In the genomic region with DNA sequence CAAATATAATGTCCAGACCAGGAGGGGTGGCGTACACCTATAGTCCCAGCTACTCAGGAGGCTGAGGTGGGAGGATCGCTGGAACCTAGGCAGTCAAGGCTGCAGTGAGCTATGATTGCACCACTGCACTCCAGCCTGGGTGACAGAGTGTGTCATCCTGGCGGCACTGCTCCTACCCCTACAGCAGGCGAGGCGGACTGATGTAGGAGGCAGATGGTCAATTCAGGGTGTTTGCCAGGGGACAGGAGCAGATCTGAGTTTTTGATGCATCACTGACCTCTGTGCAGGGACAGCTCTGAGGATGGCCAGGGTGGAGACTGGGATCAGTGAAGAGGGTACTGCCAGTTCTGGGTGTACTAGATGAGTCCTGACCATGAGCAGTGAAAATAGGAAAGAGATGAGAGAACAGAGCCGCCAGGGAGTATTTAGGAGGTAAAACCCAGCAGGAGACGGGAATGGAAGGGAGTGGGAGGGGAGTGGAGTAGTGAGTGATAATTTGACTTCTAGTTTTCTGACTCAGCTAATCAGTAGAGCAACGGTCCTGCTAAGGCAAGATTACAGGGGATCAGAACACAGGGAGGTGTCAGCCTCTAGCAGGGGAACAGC, we compare ENCODE assay signal across 8 cellular contexts.
DNase-seq lines count a peak whose midpoint lies in the region; ATAC-seq and TF ChIP-seq lines count a peak whose summit lies in the region.

No MANE protein-coding gene starts in this region.

- H3K36me3 Mint-ChIP-seq in activated CD4-positive, alpha-beta T cell treated with anti-CD3 and anti-CD28 coated beads, Interleukin-2, amount 10 ng/mL, durations not matched to agents 7 days and 5 days (ENCODE audit: low read depth) = no peaks in the 10 kb centered on the region

- H3K4me1 ChIP-seq in HEK293 (ENCODE audit: control insufficient read depth, insufficient read depth, low read length) (peaks cover 5% of the 10 kb centered on the region), mucosa of descending colon (ENCODE audit: low read depth) (no peaks in the 10 kb centered on the region)

- POLR2A ChIA-PET in HEK293 (lab: Yijun Ruan, JAX) = no interaction called here
- POLR2A ChIA-PET in activated CD4-positive, alpha-beta T cell treated with anti-CD3 and anti-CD28 coated beads, Interleukin-2, amount 10 ng/mL, durations not matched to agents 7 days and 5 days (lab: Charles Lee) = no interaction called here

- no peaks in the 10 kb centered on the region for H3K9me3 ChIP-seq in HEK293 (ENCODE audit: control insufficient read depth, insufficient read depth, low read depth, low read length)
- no peaks in the 10 kb centered on the region for H3K9me3 ChIP-seq in mucosa of descending colon

- peaks cover 2% of the 10 kb centered on the region for H3K4me1 Mint-ChIP-seq in activated CD4-positive, alpha-beta T cell treated with anti-CD3 and anti-CD28 coated beads, Interleukin-2, amount 10 ng/mL, durations not matched to agents 7 days and 5 days

- TF ChIP-seq CTCF in HEK293 (tag by site-specific recombination; IDR thresholded peaks at IDR 0.05) = no peak
- TF ChIP-seq CTCF in mucosa of descending colon (IDR thresholded peaks at IDR 0.05) = no peak

- no peak overlapping the region for H3K27ac ChIP-seq in HEK293 (ENCODE audit: extremely low read depth, low read depth, low read length)

- no peak overlapping the region for H3K4me3 ChIP-seq in HEK293 (ENCODE audit: low read depth, low read length)
- H3K4me3 ChIP-seq in mucosa of descending colon = no peak overlapping the region

- no peaks in the 10 kb centered on the region for H3K36me3 ChIP-seq in HEK293 (ENCODE audit: control insufficient read depth in 2 of 2, insufficient read depth in 1 of 2, low read length in 2 of 2)
- H3K36me3 ChIP-seq in mucosa of descending colon (ENCODE audit: low read depth) = no peaks in the 10 kb centered on the region

- intact Hi-C loops in mucosa of descending colon (cut with DNase I, micrococcal nuclease) = no loop called here

- H3K27me3 Mint-ChIP-seq in activated CD4-positive, alpha-beta T cell treated with anti-CD3 and anti-CD28 coated beads, Interleukin-2, amount 10 ng/mL, durations not matched to agents 7 days and 5 days = no peaks in the 10 kb centered on the region

- H3K9me3 Mint-ChIP-seq in activated CD4-positive, alpha-beta T cell treated with anti-CD3 and anti-CD28 coated beads, Interleukin-2, amount 10 ng/mL, durations not matched to agents 7 days and 5 days = no peaks in the 10 kb centered on the region

- H3K4me3 Mint-ChIP-seq in activated CD4-positive, alpha-beta T cell treated with anti-CD3 and anti-CD28 coated beads, Interleukin-2, amount 10 ng/mL, durations not matched to agents 7 days and 5 days = no peak overlapping the region

- ATAC-seq in GM18868 (IDR thresholded peaks at IDR 0.05; ENCODE audit: unreplicated experiment) (peak; percentile 51), HG03521 (IDR thresholded peaks at IDR 0.05; ENCODE audit: unreplicated experiment) (peak; percentile 48), mucosa of descending colon (peak; percentile 18)

- no peak for DNase-seq in mucosa of descending colon
- DNase-seq in activated CD8-positive, alpha-beta memory T cell treated with anti-CD3 and anti-CD28 coated beads for 24 hours = no peak
- DNase-seq in SHP77 treated with DMSO at 0.1 percent for 48 hours (lab: John Stamatoyannopoulos, UW) = no peak
- DNase-seq in NCI-H1930 (lab: John Stamatoyannopoulos, UW) = no peak
- DNase-seq in activated CD4-positive, alpha-beta T cell treated with anti-CD3 and anti-CD28 coated beads, Interleukin-2, amount 10 ng/mL, durations not matched to agents 7 days and 5 days = no peak

- CTCF ChIA-PET in HEK293 (lab: Yijun Ruan, JAX) = interaction anchor here (0.7 kb wide), 1 partner anchor 94 kb away, joined by 5 read pairs; no protein-coding TSS in a partner anchor
- CTCF ChIA-PET in activated CD4-positive, alpha-beta T cell treated with anti-CD3 and anti-CD28 coated beads, Interleukin-2, amount 10 ng/mL, durations not matched to agents 7 days and 5 days (lab: Charles Lee) = no interaction called here

- no peak overlapping the region for H3K27ac Mint-ChIP-seq in activated CD4-positive, alpha-beta T cell treated with anti-CD3 and anti-CD28 coated beads, Interleukin-2, amount 10 ng/mL, durations not matched to agents 7 days and 5 days

TF ChIP-seq in HEK293, 187 proteins besides CTCF, POLR2A, EP300 and RAD21:
- TF ChIP-seq, protein P1, sequence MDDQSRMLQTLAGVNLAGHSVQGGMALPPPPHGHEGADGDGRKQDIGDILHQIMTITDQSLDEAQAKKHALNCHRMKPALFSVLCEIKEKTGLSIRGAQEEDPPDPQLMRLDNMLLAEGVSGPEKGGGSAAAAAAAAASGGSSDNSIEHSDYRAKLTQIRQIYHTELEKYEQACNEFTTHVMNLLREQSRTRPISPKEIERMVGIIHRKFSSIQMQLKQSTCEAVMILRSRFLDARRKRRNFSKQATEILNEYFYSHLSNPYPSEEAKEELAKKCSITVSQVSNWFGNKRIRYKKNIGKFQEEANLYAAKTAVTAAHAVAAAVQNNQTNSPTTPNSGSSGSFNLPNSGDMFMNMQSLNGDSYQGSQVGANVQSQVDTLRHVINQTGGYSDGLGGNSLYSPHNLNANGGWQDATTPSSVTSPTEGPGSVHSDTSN (CRISPR knock-in tag; IDR thresholded peaks at IDR 0.05) = no peak
- TF ChIP-seq EGR2 (tag by site-specific recombination; IDR thresholded peaks at IDR 0.05; ENCODE audit: low read depth) (peak; percentile 35; the same call in 1 of the 2 replicates), WT1 (tag by site-specific recombination; IDR thresholded peaks at IDR 0.05) (peak; percentile 82)
